Comparison of ENCODE assay signal across 6 cellular contexts in the genomic region with DNA sequence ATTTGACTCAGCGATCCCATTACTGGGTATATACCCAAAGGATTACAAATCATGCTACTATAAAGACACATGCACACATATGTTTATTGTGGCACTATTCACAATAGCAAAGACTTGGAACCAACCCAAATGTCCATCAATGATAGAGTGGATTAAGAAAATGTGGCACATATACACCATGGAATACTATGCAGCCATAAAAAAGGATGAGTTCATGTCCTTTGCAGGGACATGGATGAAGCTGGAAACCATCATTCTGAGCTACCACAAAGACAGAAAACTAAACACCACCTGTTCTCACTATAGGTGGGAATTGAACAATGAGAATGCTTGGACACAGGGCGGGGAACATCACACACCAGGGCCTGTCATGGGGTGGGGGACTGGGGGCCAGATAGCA. TPM values are rescaled to one million over a fixed set of nuclear protein-coding genes. Genes with fewer than 3 reads are reported as not detected.
"Had no signal": no experiment of that assay in that cellular context is flagged by ENCODE, and none has a peak within 500 bp of the region (broad histone marks: within the 10 kb centered on the region; RNA-seq: fewer than 3 reads in every experiment).

No MANE protein-coding gene starts in this region.

RNA-seq across cellular contexts. Expression of a gene that starts 43.1 kb away (rescaled TPM):
- total RNA-seq: PC-3, PC-9, Peyer's patch, RPMI7951, SJSA1, T-cell had no signal
